8 cellular contexts compared by ENCODE assay signal in the genomic region with DNA sequence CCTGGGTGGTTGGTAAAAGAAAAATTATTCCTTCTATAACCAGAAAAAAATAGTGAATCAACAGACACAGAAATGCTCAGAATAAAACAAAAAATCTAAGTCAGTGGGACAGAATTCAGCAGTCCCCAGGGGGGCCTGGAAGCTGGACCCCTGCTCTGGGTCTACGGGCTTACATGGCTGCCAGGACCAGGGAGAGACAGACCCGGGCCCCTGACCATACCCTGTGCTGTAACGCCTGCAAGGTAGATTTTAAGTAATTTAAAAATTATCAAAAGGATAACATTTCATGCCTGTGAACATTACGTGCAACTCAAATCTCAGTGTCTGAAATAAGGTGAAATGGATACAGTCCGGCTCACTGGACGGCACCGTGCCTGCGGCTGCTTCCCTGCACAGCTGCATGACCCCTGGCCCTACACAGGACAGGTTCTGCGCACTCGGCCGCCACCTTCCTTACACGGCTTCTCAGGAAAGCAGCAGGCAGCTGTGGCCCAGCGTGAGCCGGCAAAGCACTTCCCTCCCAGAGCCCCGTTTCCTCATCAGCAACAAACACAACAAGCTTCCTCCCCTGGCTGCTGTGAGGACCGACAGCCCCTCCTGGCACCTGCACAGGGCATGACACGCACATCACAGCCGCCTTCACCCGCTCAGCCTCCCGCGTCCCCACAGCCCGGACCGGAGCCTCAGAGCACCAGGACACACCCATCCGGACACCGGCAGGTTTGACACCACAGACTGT.
DNase-seq lines count a peak whose midpoint lies in the region.

No MANE protein-coding gene starts in this region.

- intact Hi-C loops in head of caudate nucleus (cut with DNase I), result no loop called here

- DNase-seq in NCI-H1417 (lab: John Stamatoyannopoulos, UW) (peak; percentile 28 to 65 (median 31)), NCI-H1417 treated with DMSO at 0.1 percent for 48 hours (lab: John Stamatoyannopoulos, UW) (no peak), NCI-H526 (lab: John Stamatoyannopoulos, UW) (peak; percentile 45 to 79), activated T-cell treated with anti-CD3 and anti-CD28 coated beads for 48 hours (ENCODE audit: low read depth) (peak; percentile 63), head of caudate nucleus (peak in 22 of 42 donors; percentile 10 to 58 (median 36)), NCI-H187 (lab: John Stamatoyannopoulos, UW) (no peak), middle frontal gyrus (ENCODE audit: extremely low spot score, low spot score) (no peak)
- peak; percentile 53 to 64 for DNase-seq in stimulated activated CD4-positive, alpha-beta T cell treated with anti-CD3 and anti-CD28 coated beads, Interleukin-15, amount 100 ng/mL, for 48 hours (ENCODE audit: low read depth in 2 of 2)

Comparison
In these comparisons a context has a peak if more than half of its experiments do, and no peak if none do; other contexts are left out.
1. DNase-seq: peak in NCI-H1417 (3 of 3), NCI-H526 (2 of 2), activated T-cell treated with anti-CD3 and anti-CD28 coated beads for 48 hours (single experiment), head of caudate nucleus (22 of 42) and stimulated activated CD4-positive, alpha-beta T cell treated with anti-CD3 and anti-CD28 coated beads, Interleukin-15, amount 100 ng/mL, for 48 hours (2 of 2); none in NCI-H1417 treated with DMSO at 0.1 percent for 48 hours (single experiment), NCI-H187 (0 of 2) and middle frontal gyrus (single experiment).